Comparison of ENCODE assay signal across 24 cellular contexts in genomic region chr7:83793558-83793957, GRCh38.
"Had no signal": no experiment of that assay in that cellular context is flagged by ENCODE, and none has a peak within 500 bp of the region (broad histone marks: within the 10 kb centered on the region; RNA-seq: fewer than 3 reads in every experiment).

No MANE protein-coding gene starts in this region.

- H2AFZ ChIP-seq: neural progenitor cell, parathyroid adenoma had no signal

- H3K27me3 ChIP-seq: dorsolateral prefrontal cortex, gastrocnemius medialis, left lung, neural progenitor cell, suprapubic skin, transverse colon, upper lobe of right lung, uterus had no signal

- H3K4me1 ChIP-seq: gastrocnemius medialis, left lung, neural progenitor cell, parathyroid adenoma, suprapubic skin, upper lobe of right lung, uterus had no signal

- H3K27ac ChIP-seq: dorsolateral prefrontal cortex, gastrocnemius medialis, left lung, neural progenitor cell, parathyroid adenoma, suprapubic skin, transverse colon, upper lobe of right lung, uterus had no signal

- H3K4me2 ChIP-seq: neural progenitor cell, smooth muscle cell had no signal

- H3K9me3 ChIP-seq: gastrocnemius medialis, left lung, suprapubic skin, transverse colon, upper lobe of right lung, uterus had no signal

- H3K4me3 ChIP-seq: dorsolateral prefrontal cortex, gastrocnemius medialis, left lung, neural progenitor cell, smooth muscle cell, suprapubic skin, transverse colon, upper lobe of right lung, uterus had no signal

- H3K9ac ChIP-seq: neural progenitor cell, parathyroid adenoma had no signal

- H3K79me2 ChIP-seq: parathyroid adenoma had no signal

- DNase-seq: dorsolateral prefrontal cortex; effector CD4-positive, alpha-beta T cell; foreskin fibroblast; gastrocnemius medialis; head of caudate nucleus; kidney; left cardiac atrium; left lung; mesenchymal stem cell; naive thymus-derived CD4-positive, alpha-beta T cell; stimulated activated CD4-positive, alpha-beta T cell treated with anti-CD3 and anti-CD28 coated beads, Interleukin-12 subunit alpha, Interleukin-12 subunit beta, amount 100 ng/mL, for 4 hours; stimulated activated CD4-positive, alpha-beta T cell treated with anti-CD3 and anti-CD28 coated beads, Interleukin-1b, Interleukin-23, amount 100 ng/mL, for 48 hours; stimulated activated CD4-positive, alpha-beta T cell treated with anti-CD3 and anti-CD28 coated beads, Interleukin-4, amount 100 ng/mL, for 1 hour; stimulated activated CD8-positive, alpha-beta memory T cell treated with anti-CD3 and anti-CD28 coated beads, Interleukin-4, amount 100 ng/mL, for 48 hours; stimulated activated naive CD4-positive, alpha-beta T cell; stimulated activated naive CD8-positive, alpha-beta T cell treated with anti-CD3 and anti-CD28 coated beads, Interleukin-15, amount 100 ng/mL, for 72 hours; transverse colon; upper lobe of right lung; uterus had no signal

- ATAC-seq: gastrocnemius medialis; left cardiac atrium; left lung; naive thymus-derived CD4-positive, alpha-beta T cell; sciatic nerve; stimulated activated naive CD8-positive, alpha-beta T cell treated with anti-CD3 and anti-CD28 coated beads, Interleukin-15, amount 100 ng/mL, for 72 hours; upper lobe of right lung had no signal

- H3K36me3 ChIP-seq: gastrocnemius medialis, left lung, neural progenitor cell, suprapubic skin, transverse colon, upper lobe of right lung, uterus had no signal
